In the genomic region with DNA sequence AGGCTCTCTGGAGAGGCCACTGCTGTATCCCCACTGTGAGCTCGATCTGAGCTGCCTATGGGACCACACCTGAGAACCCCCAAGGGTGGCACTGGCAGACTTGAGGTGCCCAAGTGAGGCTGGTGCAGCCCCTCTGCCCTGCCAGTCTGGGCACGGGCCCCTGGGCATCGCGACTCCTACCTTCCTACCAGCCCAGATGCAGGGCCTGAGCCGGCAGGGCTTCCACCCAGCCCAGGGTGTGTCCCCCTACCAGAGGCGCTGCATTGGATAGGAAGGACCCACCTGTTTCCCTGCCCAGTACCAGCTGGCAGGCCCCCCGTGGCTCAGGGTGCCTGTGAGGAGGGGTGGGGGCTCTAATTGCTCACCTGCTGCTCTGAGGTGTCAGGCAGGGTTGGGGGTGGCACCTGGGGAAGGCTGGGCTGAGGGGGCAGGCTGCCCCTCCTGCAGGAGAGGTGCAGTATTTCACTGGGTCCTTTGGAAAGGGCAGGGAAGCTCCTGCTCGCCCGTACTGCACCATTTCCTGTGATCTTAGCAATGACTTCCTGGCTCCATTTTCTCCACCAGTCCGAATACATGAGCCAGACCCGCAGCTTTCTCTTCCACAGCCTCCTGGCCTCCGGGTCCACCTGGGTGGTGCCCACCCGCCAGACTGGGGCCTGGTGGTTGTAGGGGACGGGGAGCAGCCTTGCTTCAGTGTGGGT, we compare ENCODE assay signal across 22 cellular contexts. TPM values are rescaled to one million over a fixed set of nuclear protein-coding genes. Genes with fewer than 3 reads are reported as not detected.
DNase-seq lines count a peak whose midpoint lies in the region; ATAC-seq and TF ChIP-seq lines count a peak whose summit lies in the region.
"Had no signal": no experiment of that assay in that cellular context is flagged by ENCODE, and none has a peak within 500 bp of the region (broad histone marks: within the 10 kb centered on the region; RNA-seq: fewer than 3 reads in every experiment).

No MANE protein-coding gene starts in this region.

- H3K9ac ChIP-seq in Karpas-422 (ENCODE audit: low read length) (peak overlapping the region; percentile 40), SU-DHL-6 (ENCODE audit: low read length) (no peak overlapping the region)

- whole genome bisulfite sequencing in heart right ventricle, 2 donors: 74 to 79% methylated on average over 14 of the region's 14 CpGs

- peaks cover 0 to 4% (median 0%) of the 10 kb centered on the region in 7 donors for H3K27me3 ChIP-seq in heart right ventricle
- H3K27me3 ChIP-seq in Karpas-422 (ENCODE audit: low read length): no peaks in the 10 kb centered on the region
- H3K27me3 ChIP-seq in SU-DHL-6 (ENCODE audit: low read length): no peaks in the 10 kb centered on the region
- H3K27me3 ChIP-seq: body of pancreas had no signal

- intact Hi-C loops in cardiac septum (cut with DNase I) (no loop called here), heart right ventricle (cut with DNase I) (no loop called here)

- H3K9me3 ChIP-seq in heart right ventricle (no peaks in the 10 kb centered on the region), Karpas-422 (ENCODE audit: low read length) (no peaks in the 10 kb centered on the region), SU-DHL-6 (ENCODE audit: insufficient read depth, low read length) (no peaks in the 10 kb centered on the region)
- H3K9me3 ChIP-seq: body of pancreas, left lung had no signal

- H3K4me3 ChIP-seq in heart right ventricle: no peak overlapping the region
- H3K4me3 ChIP-seq in Karpas-422 (ENCODE audit: low read length): peak overlapping the region; percentile 10; the same call in 1 of the 2 replicates
- H3K4me3 ChIP-seq in SU-DHL-6 (ENCODE audit: insufficient read depth, low read length, poor library complexity, severe bottlenecking): no peak overlapping the region
- H3K4me3 ChIP-seq: body of pancreas, left lung had no signal

- DNase-seq in cardiac septum (ENCODE audit: low spot score) (peak; percentile 54), heart right ventricle (no peak), Karpas-422 (no peak), activated T-cell treated with anti-CD3 and anti-CD28 coated beads for 4 hours (no peak), NCI-H748 treated with DMSO at 0.1 percent for 48 hours (lab: John Stamatoyannopoulos, UW) (no peak)
- DNase-seq: activated CD4-positive, alpha-beta T cell treated with anti-CD3 and anti-CD28 coated beads, Interleukin-2, amount 50 U/mL, for 4 hours; activated T-cell treated with anti-CD3 and anti-CD28 coated beads, Interleukin-2, amount 50 U/mL, for 24 hours; CD4-positive, alpha-beta T cell; cortex of kidney; NCI-H446 treated with DMSO at 0.1 percent for 48 hours; stimulated activated CD4-positive, alpha-beta T cell treated with anti-CD3 and anti-CD28 coated beads, Interleukin-4, amount 100 ng/mL, for 24 hours; substantia nigra had no signal

- ATAC-seq in heart right ventricle: no peak
- no peak for ATAC-seq in stimulated activated memory B cell treated with anti-CD40 and anti-IgM and Interleukin-4, amounts not matched to agents 10 μg/mL and 1 μg/mL and 100 μg/mL, for 72 hours
- no peak for ATAC-seq in GM19395 (IDR thresholded peaks at IDR 0.05; ENCODE audit: unreplicated experiment)
- ATAC-seq: body of pancreas, left lung, Panc1, SK-N-SH treated with all-trans-retinoic acid at 6 μM for 48 hours had no signal

- peak overlapping the region; percentile 98 for H3K27ac Mint-ChIP-seq in stimulated activated memory B cell treated with anti-CD40 and anti-IgM and Interleukin-4, amounts not matched to agents 10 μg/mL and 1 μg/mL and 100 μg/mL, for 72 hours
- H3K27ac Mint-ChIP-seq: activated naive CD8-positive, alpha-beta T cell; activated T-cell treated with anti-CD3 and anti-CD28 coated beads, Interleukin-2, amount 50 U/mL, for 24 hours; CD4-positive, alpha-beta T cell had no signal

- H3K4me2 ChIP-seq in Karpas-422 (ENCODE audit: low read depth, low read length, poor library complexity, severe bottlenecking) (peak overlapping the region; percentile 57), SU-DHL-6 (ENCODE audit: low read depth, low read length, poor library complexity, severe bottlenecking) (peak overlapping the region; percentile 5)

- H3K36me3 ChIP-seq in heart right ventricle (no peaks in the 10 kb centered on the region), Karpas-422 (ENCODE audit: insufficient read depth, low read length) (no peaks in the 10 kb centered on the region), SU-DHL-6 (ENCODE audit: low read length) (no peaks in the 10 kb centered on the region)
- H3K36me3 ChIP-seq: left lung had no signal

- no peak for TF ChIP-seq CTCF in heart right ventricle (IDR thresholded peaks at IDR 0.05)
- no peak for TF ChIP-seq CTCF in SU-DHL-6 (IDR thresholded peaks at IDR 0.05; ENCODE audit: insufficient read depth, low read length, poor library complexity, severe bottlenecking)

- H3K4me1 ChIP-seq in heart right ventricle: peaks cover 0 to 9% (median 7%) of the 10 kb centered on the region in 9 donors
- peaks cover 52% of the 10 kb centered on the region for H3K4me1 ChIP-seq in Karpas-422 (ENCODE audit: low read length)

- no peaks in the 10 kb centered on the region for H3K36me3 Mint-ChIP-seq in stimulated activated memory B cell treated with anti-CD40 and anti-IgM and Interleukin-4, amounts not matched to agents 10 μg/mL and 1 μg/mL and 100 μg/mL, for 72 hours
- H3K36me3 Mint-ChIP-seq: activated naive CD8-positive, alpha-beta T cell had no signal

- H2AFZ ChIP-seq in Karpas-422 (ENCODE audit: low read length) (peak overlapping the region; percentile 49; the same call in 1 of the 2 replicates), SU-DHL-6 (ENCODE audit: low read depth, low read length, severe bottlenecking) (peak overlapping the region; percentile 48)

- H3K79me2 ChIP-seq in Karpas-422 (ENCODE audit: low read length) (no peaks in the 10 kb centered on the region), SU-DHL-6 (ENCODE audit: insufficient read depth, low read length) (no peaks in the 10 kb centered on the region)

- H3K4me1 Mint-ChIP-seq in stimulated activated memory B cell treated with anti-CD40 and anti-IgM and Interleukin-4, amounts not matched to agents 10 μg/mL and 1 μg/mL and 100 μg/mL, for 72 hours: peaks cover 52% of the 10 kb centered on the region

- H3K4me3 Mint-ChIP-seq in stimulated activated memory B cell treated with anti-CD40 and anti-IgM and Interleukin-4, amounts not matched to agents 10 μg/mL and 1 μg/mL and 100 μg/mL, for 72 hours: peak overlapping the region; percentile 69
- H3K4me3 Mint-ChIP-seq: activated naive CD8-positive, alpha-beta T cell; activated T-cell treated with anti-CD3 and anti-CD28 coated beads, Interleukin-2, amount 50 U/mL, for 24 hours; CD4-positive, alpha-beta T cell had no signal

- H3K9me3 Mint-ChIP-seq in stimulated activated memory B cell treated with anti-CD40 and anti-IgM and Interleukin-4, amounts not matched to agents 10 μg/mL and 1 μg/mL and 100 μg/mL, for 72 hours: no peaks in the 10 kb centered on the region
- H3K9me3 Mint-ChIP-seq: activated T-cell treated with anti-CD3 and anti-CD28 coated beads, Interleukin-2, amount 50 U/mL, for 24 hours; CD4-positive, alpha-beta T cell had no signal

- H3F3A ChIP-seq in SU-DHL-6 (ENCODE audit: insufficient read depth): no peaks in the 10 kb centered on the region

- no peaks in the 10 kb centered on the region for H3K9me2 ChIP-seq in Karpas-422 (replicated peaks; ENCODE audit: insufficient read depth, low read length)
- H3K9me2 ChIP-seq in SU-DHL-6 (replicated peaks; ENCODE audit: insufficient read depth, low read length): no peaks in the 10 kb centered on the region

- peaks cover 1% of the 10 kb centered on the region for H3K27me3 Mint-ChIP-seq in stimulated activated memory B cell treated with anti-CD40 and anti-IgM and Interleukin-4, amounts not matched to agents 10 μg/mL and 1 μg/mL and 100 μg/mL, for 72 hours

- H3K27ac ChIP-seq in heart right ventricle (no peak overlapping the region), Karpas-422 (ENCODE audit: low read length) (peak overlapping the region; percentile 87), SU-DHL-6 (ENCODE audit: low read depth, low read length) (0 out of 2 replicates have a peak overlapping the region, but pooled peaks have one; percentile 17)
- H3K27ac ChIP-seq: body of pancreas, epithelial cell of prostate, left lung had no signal

- H4K20me1 ChIP-seq in Karpas-422 (ENCODE audit: insufficient read depth, low read depth, low read length) (no peaks in the 10 kb centered on the region), SU-DHL-6 (ENCODE audit: low read depth, low read length) (no peaks in the 10 kb centered on the region)

RNA-seq across cellular contexts. Expression of gene TP73, which starts 11.8 kb away (rescaled TPM):
- 0.30 TPM for total RNA-seq in cardiac septum
- total RNA-seq in heart right ventricle: under 1 TPM in 4 of 10 donors, not detected in 6; 0.15 to 0.58 (median 0.22) TPM
- under 1 TPM in 1 of 2 donors, not detected in 1; 0.03 TPM for polyA plus RNA-seq in heart right ventricle
- total RNA-seq in Karpas-422 (2014; rRNA removed; shearing (Covaris generic); ENCODE audit: low replicate concordance): 0.52 and 0.94 TPM in 2 replicates
- total RNA-seq: CD4-positive, alpha-beta T cell; osteoblast had no signal

RNA-seq across cellular contexts. Expression of gene WRAP73, which starts 14.2 kb away (rescaled TPM):
- total RNA-seq in cardiac septum (14.3 TPM), heart right ventricle (10 to 100 TPM in 5 of 10 donors, 1 to 10 TPM in 5; 7.5 to 12.9 (median 10.1) TPM)
- polyA plus RNA-seq in heart right ventricle: 10 to 100 TPM; 12.3 to 16.5 TPM
- 37.2 and 46.7 TPM in 2 replicates for total RNA-seq in Karpas-422 (2014; rRNA removed; shearing (Covaris generic); ENCODE audit: low replicate concordance)

RNA-seq across cellular contexts. Expression of gene TPRG1L, which starts 39.3 kb away (rescaled TPM):
- 44.3 TPM for total RNA-seq in cardiac septum
- total RNA-seq in heart right ventricle: 10 to 100 TPM; 42.6 to 60.7 (median 51.3) TPM
- polyA plus RNA-seq in heart right ventricle: 10 to 100 TPM; 15.1 to 34.8 TPM
- 10.2 and 14.4 TPM in 2 replicates for total RNA-seq in Karpas-422 (2014; rRNA removed; shearing (Covaris generic); ENCODE audit: low replicate concordance)

RNA-seq across cellular contexts. Expression of gene MEGF6, which starts 52.8 kb away (rescaled TPM):
- total RNA-seq in cardiac septum: 9.3 TPM
- total RNA-seq in heart right ventricle: 10 to 100 TPM in 1 of 10 donors, 1 to 10 TPM in 9; 1.8 to 14.1 (median 7.1) TPM
- 1 to 10 TPM; 2.9 to 7.6 TPM for polyA plus RNA-seq in heart right ventricle
- total RNA-seq in Karpas-422 (2014; rRNA removed; shearing (Covaris generic); ENCODE audit: low replicate concordance): not detected in 2 replicates

Comparison
In these comparisons a context has a peak if more than half of its experiments do, and no peak if none do; other contexts are left out.
1. H3K27ac ChIP-seq: peak in Karpas-422 (single experiment) and SU-DHL-6 (single experiment); none in heart right ventricle (0 of 10).